Comparison of ENCODE assay signal across 8 cellular contexts in the genomic region with DNA sequence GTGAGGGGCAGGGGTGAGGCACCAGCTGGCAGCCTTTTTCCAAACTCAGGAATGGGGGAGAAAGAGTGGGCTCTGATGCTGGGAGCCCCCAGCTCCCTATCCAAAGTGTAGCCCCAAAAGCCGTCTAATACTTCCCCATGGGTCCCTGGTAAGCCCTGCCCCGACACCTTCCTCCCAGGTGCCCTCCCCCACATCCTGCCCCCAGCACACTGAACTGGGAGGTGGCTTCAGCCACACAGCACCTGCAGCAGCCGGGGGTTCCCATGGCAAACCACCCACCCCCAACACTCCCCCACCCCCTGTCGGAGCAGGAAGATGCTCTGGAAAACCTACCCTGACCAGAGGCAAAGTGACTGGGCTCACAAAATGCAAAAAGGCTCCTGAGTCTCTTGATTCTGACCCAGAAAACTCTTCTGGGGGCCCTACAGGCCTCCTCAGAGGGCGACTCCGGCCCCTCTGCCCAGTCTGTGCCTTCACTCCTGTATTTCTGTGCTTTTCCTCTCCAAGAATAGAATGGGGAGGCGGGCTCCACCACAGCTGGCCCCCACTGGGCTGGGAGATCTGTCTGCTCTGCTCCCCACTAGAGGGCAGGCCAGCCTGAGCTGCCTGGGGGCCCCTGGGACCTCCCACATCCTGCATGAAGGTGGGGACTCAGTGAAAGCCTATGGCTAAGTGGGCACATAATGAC.
DNase-seq lines count a peak whose midpoint lies in the region; ATAC-seq and TF ChIP-seq lines count a peak whose summit lies in the region.

No MANE protein-coding gene starts in this region.

- H3K4me1 ChIP-seq in KMS-11 (ENCODE audit: low read depth, poor library complexity, severe bottlenecking) (peaks cover 18% of the 10 kb centered on the region), heart left ventricle (peaks cover 13 to 75% (median 50%) of the 10 kb centered on the region in 12 donors)

- POLR2A ChIA-PET in AG04450 (lab: Yijun Ruan, JAX) = no interaction called here

- H3K36me3 ChIP-seq in KMS-11 (ENCODE audit: insufficient read depth) (no peaks in the 10 kb centered on the region), heart left ventricle (no peaks in the 10 kb centered on the region)

- H3K4me3 ChIP-seq in AG04450 (ENCODE audit: low read depth, low read length) = no peak overlapping the region
- H3K4me3 ChIP-seq in KMS-11 (IDR thresholded peaks at IDR 0.05; ENCODE audit: insufficient read depth, low read depth, low read length) = no peak overlapping the region
- H3K4me3 ChIP-seq in heart left ventricle = no peak overlapping the region

- ATAC-seq in GM19328 (IDR thresholded peaks at IDR 0.05; ENCODE audit: unreplicated experiment) (peak; percentile 68), heart left ventricle (peak in 3 of 4 donors; percentile 10 to 54 (median 36))

- no peak overlapping the region for H2AFZ ChIP-seq in KMS-11 (ENCODE audit: low read depth)

- H4K20me1 ChIP-seq in KMS-11 (ENCODE audit: insufficient read depth) = no peaks in the 10 kb centered on the region

- DNase-seq in AG04450 (ENCODE audit: low read depth, low spot score) (no peak), heart left ventricle (no peak), GOT3 (lab: John Stamatoyannopoulos, UW) (no peak), NCI-H510A treated with DMSO at 0.1 percent for 48 hours (lab: John Stamatoyannopoulos, UW) (no peak)
- peak; percentile 58 to 62 for DNase-seq in activated T-cell treated with anti-CD3 and anti-CD28 coated beads, Interleukin-2, amount 50 U/mL, for 48 hours
- DNase-seq in stimulated activated CD8-positive, alpha-beta memory T cell treated with anti-CD3 and anti-CD28 coated beads, Interleukin-12 subunit alpha, Interleukin-12 subunit beta, amount 100 ng/mL, for 4 hours (ENCODE audit: low read depth) = peak; percentile 27

- H3K9ac ChIP-seq in KMS-11 = no peak overlapping the region

- intact Hi-C loops in heart left ventricle (cut with DNase I) = loop anchor here in 1 of 10 donors (10.0 kb wide), 1 partner anchor 81 kb away; a partner anchor contains a TSS

- CTCF ChIA-PET in AG04450 (lab: Charles Lee) = no interaction called here

- TF ChIP-seq CTCF in AG04450 (IDR thresholded peaks at IDR 0.05; ENCODE audit: low read depth, low read length) (peak; percentile 48), KMS-11 (conservative IDR thresholded peaks at IDR 0.05; ENCODE audit: low read depth, low read length) (peak; percentile 59; the same call in 1 of the 2 replicates), heart left ventricle (IDR thresholded peaks at IDR 0.05) (peak in 10 of 12 donors; percentile 35 to 63 (median 50))

- peak overlapping the region; percentile 17 for H3K4me2 ChIP-seq in KMS-11

- 82 to 96% (median 87%) methylated on average over 5 to 7 of the region's 7 CpGs for WGBS in heart left ventricle, 4 donors

- H3K9me3 ChIP-seq in AG04450 (ENCODE audit: control insufficient read depth, insufficient read depth, low read length) (no peaks in the 10 kb centered on the region), heart left ventricle (no peaks in the 10 kb centered on the region)

- H3K27ac ChIP-seq in AG04450 (ENCODE audit: low read depth, low read length) (no peak overlapping the region), KMS-11 (no peak overlapping the region), heart left ventricle (peak overlapping the region in 5 of 12 donors; percentile 2 to 90 (median 29))

- no peak for TF ChIP-seq POLR2A in heart left ventricle (IDR thresholded peaks at IDR 0.05)

- H3K27me3 ChIP-seq in AG04450 (ENCODE audit: control insufficient read depth, insufficient read depth, low read length) (no peaks in the 10 kb centered on the region), KMS-11 (ENCODE audit: insufficient read depth, low read depth) (no peaks in the 10 kb centered on the region), heart left ventricle (no peaks in the 10 kb centered on the region)

- H3K79me2 ChIP-seq in KMS-11 (ENCODE audit: insufficient read depth, low read depth) = no peaks in the 10 kb centered on the region

Comparison
In these comparisons a context has a peak if more than half of its experiments do, and no peak if none do; other contexts are left out.
1. DNase-seq: peak in activated T-cell treated with anti-CD3 and anti-CD28 coated beads, Interleukin-2, amount 50 U/mL, for 48 hours (2 of 2) and stimulated activated CD8-positive, alpha-beta memory T cell treated with anti-CD3 and anti-CD28 coated beads, Interleukin-12 subunit alpha, Interleukin-12 subunit beta, amount 100 ng/mL, for 4 hours (single experiment); none in AG04450 (single experiment), heart left ventricle (0 of 5), GOT3 (single experiment) and NCI-H510A treated with DMSO at 0.1 percent for 48 hours (single experiment).
2. Peak in every context shown above with its lines, with median percentiles within 50 percentile points of each other: CTCF ChIP-seq.